In genomic region chr14:100213956-100214767, GRCh38 we compare ENCODE assay signal across 8 cellular contexts. TPM values are rescaled to one million over a fixed set of nuclear protein-coding genes. Genes with fewer than 3 reads are reported as not detected.
DNase-seq lines count a peak whose midpoint lies in the region; ATAC-seq and TF ChIP-seq lines count a peak whose summit lies in the region.

No MANE protein-coding gene starts in this region.

- peak overlapping the region; percentile 78 for H4K12ac ChIP-seq in trophoblast cell (ENCODE audit: low read depth, low read length)

- no peak overlapping the region for H2BK12ac ChIP-seq in trophoblast cell (ENCODE audit: low read length)

- H3K9ac ChIP-seq in SK-N-SH, result peak overlapping the region; percentile 83
- peak overlapping the region; percentile 91 for H3K9ac ChIP-seq in trophoblast cell (ENCODE audit: low read length)

- H3K4me3 ChIP-seq in SK-N-SH (ENCODE audit: low read depth in 2 of 2, low read length in 1 of 2) (peak overlapping the region; percentile 60), cardiac muscle cell (peak overlapping the region; percentile 62), trophoblast cell (ENCODE audit: low read depth, low read length) (peak overlapping the region; percentile 82)

- ATAC-seq in HG02588 (IDR thresholded peaks at IDR 0.05; ENCODE audit: unreplicated experiment), result peak; percentile 90
- ATAC-seq in activated naive CD4-positive, alpha-beta T cell treated with anti-CD3 and anti-CD28 coated beads, Interleukin-2, amount 50 U/mL, for 72 hours, result peak; percentile 95 to 97

- peak overlapping the region; percentile 80 for H3K18ac ChIP-seq in trophoblast cell (ENCODE audit: low read length)

- no peaks in the 10 kb centered on the region for H3K27me3 Mint-ChIP-seq in type B pancreatic cell

- H3K9me2 ChIP-seq in SK-N-SH, result no peaks in the 10 kb centered on the region

- peak; percentile 90 for TF ChIP-seq POLR2A in GM10847 (IDR thresholded peaks at IDR 0.05; ENCODE audit: extremely low read depth, insufficient read length)

- DNase-seq in NCI-H1048 (lab: John Stamatoyannopoulos, UW) (peak; percentile 90), SK-N-SH (peak; percentile 98), cardiac muscle cell (ENCODE audit: low read depth in 1 of 2, low spot score in 1 of 2) (peak; percentile 80 to 96), trophoblast cell (peak; percentile 92 to 95), type B pancreatic cell (ENCODE audit: extremely low spot score, unreplicated experiment) (peak; percentile 88)
- DNase-seq in activated naive CD4-positive, alpha-beta T cell treated with anti-CD3 and anti-CD28 coated beads, Interleukin-2, amount 50 U/mL, for 72 hours (ENCODE audit: low spot score in 2 of 2), result peak; percentile 87 to 95

- H3K27me3 ChIP-seq in SK-N-SH (ENCODE audit: insufficient read depth), result no peaks in the 10 kb centered on the region
- no peaks in the 10 kb centered on the region for H3K27me3 ChIP-seq in cardiac muscle cell
- no peaks in the 10 kb centered on the region for H3K27me3 ChIP-seq in trophoblast cell (ENCODE audit: insufficient read depth, low read length)

- H3K4ac ChIP-seq in trophoblast cell (ENCODE audit: low read depth, low read length), result peak overlapping the region; percentile 65

- H3K9me3 ChIP-seq in SK-N-SH (no peaks in the 10 kb centered on the region), cardiac muscle cell (ENCODE audit: low read depth) (no peaks in the 10 kb centered on the region), trophoblast cell (ENCODE audit: insufficient read depth, low read depth, low read length) (no peaks in the 10 kb centered on the region)

- peak overlapping the region; percentile 90 for H4K91ac ChIP-seq in trophoblast cell (ENCODE audit: low read depth, low read length)

- H3K79me1 ChIP-seq in trophoblast cell (ENCODE audit: low read length), result peaks cover 9% of the 10 kb centered on the region

- TF ChIP-seq RAD21 in SK-N-SH (IDR thresholded peaks at IDR 0.05; ENCODE audit: low read length), result no peak

- H4K8ac ChIP-seq in trophoblast cell (ENCODE audit: low read depth, low read length), result peak overlapping the region; percentile 91

- H3K27ac ChIP-seq in SK-N-SH (ENCODE audit: low read depth in 2 of 2, low read length in 1 of 2), result peak overlapping the region in 1 of 2 experiments; percentile 85; a peak in 2 of 4 replicates
- peak overlapping the region; percentile 94 for H3K27ac ChIP-seq in cardiac muscle cell
- peak overlapping the region; percentile 50 for H3K27ac ChIP-seq in trophoblast cell (ENCODE audit: low read depth, low read length)

- peaks cover 19% of the 10 kb centered on the region for H3K4me1 Mint-ChIP-seq in type B pancreatic cell (ENCODE audit: unreplicated experiment)

- H2BK120ac ChIP-seq in trophoblast cell (ENCODE audit: insufficient read depth, low read length, poor library complexity), result peak overlapping the region; percentile 59

- no peaks in the 10 kb centered on the region for H4K20me1 ChIP-seq in SK-N-SH (ENCODE audit: insufficient read depth)

- no peak for TF ChIP-seq EP300 in SK-N-SH (IDR thresholded peaks at IDR 0.05; ENCODE audit: borderline replicate concordance in 1 of 2, low read depth in 1 of 2, low read length in 1 of 2)

- no peaks in the 10 kb centered on the region for H3K79me2 ChIP-seq in SK-N-SH (ENCODE audit: insufficient read depth)
- H3K79me2 ChIP-seq in trophoblast cell (ENCODE audit: control insufficient read depth, insufficient read depth, low read length, poor library complexity), result peaks cover 6% of the 10 kb centered on the region

- H3K36me3 Mint-ChIP-seq in activated naive CD4-positive, alpha-beta T cell treated with anti-CD3 and anti-CD28 coated beads, Interleukin-2, amount 50 U/mL, for 72 hours, result no peaks in the 10 kb centered on the region
- no peaks in the 10 kb centered on the region for H3K36me3 Mint-ChIP-seq in type B pancreatic cell

- peak overlapping the region; percentile 35 for H2BK5ac ChIP-seq in trophoblast cell (ENCODE audit: low read depth, low read length, poor library complexity)

- H3K9me3 Mint-ChIP-seq in activated naive CD4-positive, alpha-beta T cell treated with anti-CD3 and anti-CD28 coated beads, Interleukin-2, amount 50 U/mL, for 72 hours, result no peaks in the 10 kb centered on the region
- H3K9me3 Mint-ChIP-seq in type B pancreatic cell, result no peaks in the 10 kb centered on the region

- 78% methylated on average over 4 of the region's 90 CpGs for WGBS in SK-N-SH (ENCODE audit: low lambda C conversion rate)
- no CpG with 5 or more reads among the region's 90 CpGs for WGBS in trophoblast cell (ENCODE audit: extremely low coverage, insufficient coverage, insufficient read length)

- CTCF ChIA-PET in SK-N-SH (lab: Yijun Ruan, JAX), result interaction anchor here (0.5 to 1.7 kb wide), 10 partner anchors 9 to 315 kb away, joined by 3 to 4 read pairs (median 3); no protein-coding TSS in a partner anchor

- H2AK5ac ChIP-seq in trophoblast cell (ENCODE audit: low read length), result peak overlapping the region; percentile 69

- peak overlapping the region; percentile 82 to 96 for H3K27ac Mint-ChIP-seq in activated naive CD4-positive, alpha-beta T cell treated with anti-CD3 and anti-CD28 coated beads, Interleukin-2, amount 50 U/mL, for 72 hours
- peak overlapping the region; percentile 98 for H3K27ac Mint-ChIP-seq in type B pancreatic cell

- TF ChIP-seq CTCF in SK-N-SH (IDR thresholded peaks at IDR 0.05) (no peak), cardiac muscle cell (IDR thresholded peaks at IDR 0.05; ENCODE audit: low read depth, low read length) (no peak), type B pancreatic cell (conservative IDR thresholded peaks at IDR 0.05) (no peak)

- H3K14ac ChIP-seq in trophoblast cell (ENCODE audit: low read length), result peak overlapping the region; percentile 78

- peaks cover 4% of the 10 kb centered on the region for H3F3A ChIP-seq in SK-N-SH (replicated peaks; ENCODE audit: insufficient read depth)

- H3K4me2 ChIP-seq in SK-N-SH, result peak overlapping the region; percentile 83
- H3K4me2 ChIP-seq in trophoblast cell (ENCODE audit: low read length), result peak overlapping the region; percentile 98

- no peaks in the 10 kb centered on the region for H3K36me3 ChIP-seq in SK-N-SH (replicated peaks in 1 of 2; ENCODE audit: control insufficient read depth in 1 of 2, insufficient read depth in 2 of 2, low read length in 1 of 2)
- no peaks in the 10 kb centered on the region for H3K36me3 ChIP-seq in cardiac muscle cell
- no peaks in the 10 kb centered on the region for H3K36me3 ChIP-seq in trophoblast cell (ENCODE audit: control insufficient read depth in 1 of 2, insufficient read depth in 2 of 2, low read length in 2 of 2)

- no peak overlapping the region for H3K23ac ChIP-seq in trophoblast cell (ENCODE audit: low read length)

- peak overlapping the region; percentile 93 for H2AFZ ChIP-seq in SK-N-SH (ENCODE audit: low read depth)
- peak overlapping the region; percentile 61 for H2AFZ ChIP-seq in trophoblast cell (ENCODE audit: insufficient read depth, low read length, poor library complexity)

- POLR2A ChIA-PET in SK-N-SH (lab: Yijun Ruan, JAX), result interaction anchor here (2.0 kb wide), 1 partner anchor 19 kb away, joined by 5 read pairs; no protein-coding TSS in a partner anchor

- peak overlapping the region; percentile 79 for H3K4me3 Mint-ChIP-seq in type B pancreatic cell

- H3K4me1 ChIP-seq in SK-N-SH (ENCODE audit: control insufficient read depth in 1 of 2, insufficient read depth in 2 of 2, low read depth in 1 of 2, low read length in 1 of 2), result peaks cover 6 to 10% of the 10 kb centered on the region in 2 experiments; a peak in 1 of 4 replicates
- no peaks in the 10 kb centered on the region for H3K4me1 ChIP-seq in cardiac muscle cell (ENCODE audit: low read depth)
- peaks cover 7 to 8% of the 10 kb centered on the region in 2 experiments for H3K4me1 ChIP-seq in trophoblast cell (ENCODE audit: control insufficient read depth in 1 of 2, insufficient read depth in 2 of 2, low read length in 2 of 2)

TF ChIP-seq in SK-N-SH, 30 proteins besides CTCF, POLR2A, EP300 and RAD21 (continues in another document):
- TF ChIP-seq POLR2AphosphoS5 (IDR thresholded peaks at IDR 0.05; ENCODE audit: low read depth, low read length) (peak; percentile 77), NFIC (IDR thresholded peaks at IDR 0.05; ENCODE audit: borderline replicate concordance) (no peak), YY1 (IDR thresholded peaks at IDR 0.05; ENCODE audit: low read depth) (0 out of 2 replicates have a peak, but pooled peaks have one; percentile 24), TAF1 (IDR thresholded peaks at IDR 0.05; ENCODE audit: borderline replicate concordance, low read depth, low read length) (0 out of 2 replicates have a peak, but pooled peaks have one; percentile 17), MAX (IDR thresholded peaks at IDR 0.05; ENCODE audit: low read depth) (peak; percentile 74)

RNA-seq across cellular contexts. Expression of gene YY1, which starts 24.8 kb away (rescaled TPM):
- 18.1 and 18.6 TPM in 2 replicates for polyA plus RNA-seq in SK-N-SH (2012; rRNA removed)
- 23.4 and 25.2 TPM in 2 replicates for polyA plus RNA-seq in SK-N-SH (2012; cell fraction: cytosol; rRNA removed)
- 32.0 and 38.8 TPM in 2 replicates for polyA plus RNA-seq in SK-N-SH (2012; cell fraction: nucleus; rRNA removed)
- total RNA-seq in activated naive CD4-positive, alpha-beta T cell treated with anti-CD3 and anti-CD28 coated beads, Interleukin-2, amount 50 U/mL, for 72 hours, result 100 to 1,000 TPM in 1 of 2 donors, 10 to 100 TPM in 1; 87.8 to 120 TPM
- 64.2 and 73.4 TPM in 2 replicates for total RNA-seq in cardiac muscle cell
- 27.0 and 28.6 TPM in 2 replicates for polyA plus RNA-seq in cardiac muscle cell
- polyA plus RNA-seq in trophoblast cell (2013), result 88.5 and 92.7 TPM in 2 replicates
- total RNA-seq in type B pancreatic cell (ENCODE audit: low replicate concordance), result 79.8 and 98.0 TPM in 2 replicates

RNA-seq across cellular contexts. Expression of gene DEGS2, which starts 54.7 kb away (rescaled TPM):
- polyA plus RNA-seq in SK-N-SH (2012; rRNA removed) (0.02 TPM in 2 replicates), cardiac muscle cell (1.2 and 1.3 TPM in 2 replicates)
- polyA plus RNA-seq in SK-N-SH (2012; cell fraction: cytosol; rRNA removed), result under 0.01 and 0.01 TPM in 2 replicates
- 0.16 and 0.18 TPM in 2 replicates for polyA plus RNA-seq in SK-N-SH (2012; cell fraction: nucleus; rRNA removed)
- total RNA-seq in activated naive CD4-positive, alpha-beta T cell treated with anti-CD3 and anti-CD28 coated beads, Interleukin-2, amount 50 U/mL, for 72 hours, result 1 to 10 TPM; 1.4 to 3.2 TPM
- total RNA-seq in cardiac muscle cell (0.49 and 2.7 TPM in 2 replicates), type B pancreatic cell (ENCODE audit: low replicate concordance) (5.2 and 7.6 TPM in 2 replicates)
- 4.2 and 4.6 TPM in 2 replicates for polyA plus RNA-seq in trophoblast cell (2013)
